Comparison of ENCODE assay signal across 17 cellular contexts in the genomic region with DNA sequence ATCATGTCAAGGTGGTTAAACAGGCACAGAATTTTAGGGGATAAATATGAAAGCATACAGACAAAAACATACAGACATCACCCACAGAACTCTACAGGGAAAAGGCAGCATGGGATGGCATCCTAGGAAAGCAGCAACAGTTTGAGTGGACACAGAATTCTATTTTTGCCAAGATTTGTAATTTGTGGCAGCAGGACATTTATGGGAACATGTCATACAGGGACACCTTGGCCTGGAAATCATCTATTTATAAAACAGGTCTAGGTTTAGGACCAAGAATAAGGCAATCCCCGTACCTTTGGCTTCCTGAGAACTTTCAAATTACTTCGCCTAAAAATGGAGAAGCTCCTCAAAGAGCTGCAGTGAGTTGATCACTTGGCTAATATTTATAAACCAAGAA. TPM values are rescaled to one million over a fixed set of nuclear protein-coding genes. Genes with fewer than 3 reads are reported as not detected.
DNase-seq lines count a peak whose midpoint lies in the region; ATAC-seq and TF ChIP-seq lines count a peak whose summit lies in the region.
"Had no signal": no experiment of that assay in that cellular context is flagged by ENCODE, and none has a peak within 500 bp of the region (broad histone marks: within the 10 kb centered on the region; RNA-seq: fewer than 3 reads in every experiment).

No MANE protein-coding gene starts in this region.

- H3K36me3 Mint-ChIP-seq in T-helper 2 cell treated with Interferon-gamma antibody and Interleukin-4, amounts not matched to agents 5 μg/mL and 100 μg/mL, for 36 hours (ENCODE audit: low read depth): peaks cover 7% of the 10 kb centered on the region
- no peaks in the 10 kb centered on the region for H3K36me3 Mint-ChIP-seq in Caco-2 (ENCODE audit: insufficient read depth, unreplicated experiment)
- peaks cover 9% of the 10 kb centered on the region for H3K36me3 Mint-ChIP-seq in activated T-helper 1 cell treated with anti-CD3 and anti-CD28 coated beads, Interleukin-12 subunit alpha, Interleukin-12 subunit beta, Interleukin-2, Interleukin-4 antibody, amounts not matched to agents 30 ng/mL and 10 ng/mL and 1 ng/mL, durations not matched to agents 14 hours and 24 hours and 36 hours (ENCODE audit: low read depth)

- peak overlapping the region; percentile 74 for H3K27ac ChIP-seq in neutrophil
- no peak overlapping the region for H3K27ac ChIP-seq in A673 (ENCODE audit: low read depth, low read length, poor library complexity, severe bottlenecking)
- H3K27ac ChIP-seq: C4-2B, Peyer's patch had no signal

- peak overlapping the region; percentile 64 for H3K27ac Mint-ChIP-seq in T-helper 2 cell treated with Interferon-gamma antibody and Interleukin-4, amounts not matched to agents 5 μg/mL and 100 μg/mL, for 36 hours
- H3K27ac Mint-ChIP-seq in Caco-2 (ENCODE audit: unreplicated experiment): peak overlapping the region; percentile 37
- H3K27ac Mint-ChIP-seq in activated T-helper 1 cell treated with anti-CD3 and anti-CD28 coated beads, Interleukin-12 subunit alpha, Interleukin-12 subunit beta, Interleukin-2, Interleukin-4 antibody, amounts not matched to agents 30 ng/mL and 10 ng/mL and 1 ng/mL, durations not matched to agents 14 hours and 24 hours and 36 hours: peak overlapping the region; percentile 1

- H3K4me3 Mint-ChIP-seq in T-helper 2 cell treated with Interferon-gamma antibody and Interleukin-4, amounts not matched to agents 5 μg/mL and 100 μg/mL, for 36 hours: no peak overlapping the region
- no peak overlapping the region for H3K4me3 Mint-ChIP-seq in Caco-2 (ENCODE audit: unreplicated experiment)
- H3K4me3 Mint-ChIP-seq in activated T-helper 1 cell treated with anti-CD3 and anti-CD28 coated beads, Interleukin-12 subunit alpha, Interleukin-12 subunit beta, Interleukin-2, Interleukin-4 antibody, amounts not matched to agents 30 ng/mL and 10 ng/mL and 1 ng/mL, durations not matched to agents 14 hours and 24 hours and 36 hours: no peak overlapping the region

- no peaks in the 10 kb centered on the region for H3K27me3 ChIP-seq in Caco-2 (replicated peaks; ENCODE audit: control insufficient read depth, insufficient read depth, low read length)
- H3K27me3 ChIP-seq in neutrophil: no peaks in the 10 kb centered on the region
- H3K27me3 ChIP-seq in A673 (replicated peaks; ENCODE audit: insufficient read depth, low read depth, low read length, poor library complexity): no peaks in the 10 kb centered on the region
- H3K27me3 ChIP-seq: Peyer's patch had no signal

- DNase-seq in T-helper 2 cell treated with Interferon-gamma antibody and Interleukin-4, amounts not matched to agents 5 μg/mL and 100 μg/mL, for 36 hours (ENCODE audit: low spot score): no peak
- no peak for DNase-seq in T-helper 2 cell
- DNase-seq in Caco-2: no peak
- DNase-seq in activated T-helper 1 cell treated with anti-CD3 and anti-CD28 coated beads, Interleukin-12 subunit alpha, Interleukin-12 subunit beta, Interleukin-2, Interleukin-4 antibody, amounts not matched to agents 30 ng/mL and 10 ng/mL and 1 ng/mL, durations not matched to agents 14 hours and 24 hours and 36 hours (ENCODE audit: low spot score): no peak
- DNase-seq in A673 (ENCODE audit: low spot score): no peak
- DNase-seq: 8988T, Karpas-422, NCI-H1417, NCI-H2029, NCI-H510A treated with DMSO at 0.1 percent for 48 hours, Peyer's patch, SHP77 treated with DMSO at 0.1 percent for 48 hours had no signal

- no peak overlapping the region for H3K4me3 ChIP-seq in Caco-2 (ENCODE audit: low read depth, low read length)
- H3K4me3 ChIP-seq in neutrophil (ENCODE audit: low read depth in 1 of 2, low read length in 1 of 2): no peak overlapping the region
- no peak overlapping the region for H3K4me3 ChIP-seq in A673 (ENCODE audit: low read depth, low read length, poor library complexity, severe bottlenecking)
- H3K4me3 ChIP-seq: HAP-1, Peyer's patch had no signal

- H3K36me3 ChIP-seq in Caco-2 (ENCODE audit: control insufficient read depth, insufficient read depth, low read length) (peaks cover 2% of the 10 kb centered on the region), neutrophil (no peaks in the 10 kb centered on the region), A673 (ENCODE audit: insufficient read depth, low read length, poor library complexity, severe bottlenecking) (no peaks in the 10 kb centered on the region)
- H3K36me3 ChIP-seq: HAP-1, Peyer's patch had no signal

- no peaks in the 10 kb centered on the region for H3K9me3 Mint-ChIP-seq in T-helper 2 cell treated with Interferon-gamma antibody and Interleukin-4, amounts not matched to agents 5 μg/mL and 100 μg/mL, for 36 hours
- no peaks in the 10 kb centered on the region for H3K9me3 Mint-ChIP-seq in Caco-2 (ENCODE audit: unreplicated experiment)
- no peaks in the 10 kb centered on the region for H3K9me3 Mint-ChIP-seq in activated T-helper 1 cell treated with anti-CD3 and anti-CD28 coated beads, Interleukin-12 subunit alpha, Interleukin-12 subunit beta, Interleukin-2, Interleukin-4 antibody, amounts not matched to agents 30 ng/mL and 10 ng/mL and 1 ng/mL, durations not matched to agents 14 hours and 24 hours and 36 hours

- intact Hi-C loops in Caco-2 (cut with micrococcal nuclease; ENCODE audit: unreplicated experiment) (no loop called here), A673 (cut with micrococcal nuclease; ENCODE audit: unreplicated experiment) (no loop called here)
- intact Hi-C loops in activated T-helper 1 cell treated with anti-CD3 and anti-CD28 coated beads, Interleukin-12 subunit alpha, Interleukin-12 subunit beta, Interleukin-2, Interleukin-4 antibody, amounts not matched to agents 30 ng/mL and 10 ng/mL and 1 ng/mL, durations not matched to agents 14 hours and 24 hours and 36 hours (cut with micrococcal nuclease): no loop called here

- TF ChIP-seq CTCF in Caco-2 (IDR thresholded peaks at IDR 0.05; ENCODE audit: insufficient read depth in 1 of 2, low read depth in 1 of 2, low read length in 1 of 2, severe bottlenecking in 1 of 2, unreplicated experiment in 1 of 2) (no peak), neutrophil (IDR thresholded peaks at IDR 0.05) (no peak), A673 (conservative IDR thresholded peaks at IDR 0.05; ENCODE audit: low read depth, low read length) (no peak)

- H3K27me3 Mint-ChIP-seq in T-helper 2 cell treated with Interferon-gamma antibody and Interleukin-4, amounts not matched to agents 5 μg/mL and 100 μg/mL, for 36 hours (ENCODE audit: low read depth): no peaks in the 10 kb centered on the region
- H3K27me3 Mint-ChIP-seq in Caco-2 (ENCODE audit: insufficient read depth, unreplicated experiment): no peaks in the 10 kb centered on the region
- H3K27me3 Mint-ChIP-seq in activated T-helper 1 cell treated with anti-CD3 and anti-CD28 coated beads, Interleukin-12 subunit alpha, Interleukin-12 subunit beta, Interleukin-2, Interleukin-4 antibody, amounts not matched to agents 30 ng/mL and 10 ng/mL and 1 ng/mL, durations not matched to agents 14 hours and 24 hours and 36 hours (ENCODE audit: insufficient read depth): no peaks in the 10 kb centered on the region

- H3K9me3 ChIP-seq in Caco-2 (no peaks in the 10 kb centered on the region), neutrophil (no peaks in the 10 kb centered on the region), A673 (ENCODE audit: low read depth, low read length, poor library complexity, severe bottlenecking) (no peaks in the 10 kb centered on the region)
- H3K9me3 ChIP-seq: HAP-1, Peyer's patch had no signal

- CTCF ChIA-PET in Caco-2 (lab: Charles Lee) (no interaction called here), A673 (lab: Charles Lee) (no interaction called here)

- H3K4me1 ChIP-seq in Caco-2: peaks cover 64% of the 10 kb centered on the region
- H3K4me1 ChIP-seq in neutrophil (ENCODE audit: control insufficient read depth in 1 of 2, insufficient read depth in 1 of 2, low read depth in 1 of 2, low read length in 1 of 2): peaks cover 43 to 72% of the 10 kb centered on the region in 2 experiments
- H3K4me1 ChIP-seq in A673 (ENCODE audit: insufficient read depth, low read length, poor library complexity, severe bottlenecking): peaks cover 28% of the 10 kb centered on the region

- POLR2A ChIA-PET in Caco-2 (lab: Charles Lee): no interaction called here
- POLR2A ChIA-PET in A673 (lab: Charles Lee; ENCODE audit: low non-redundant PET): no interaction called here

- ATAC-seq in GM21717 (IDR thresholded peaks at IDR 0.05; ENCODE audit: unreplicated experiment) (no peak), HG02884 (IDR thresholded peaks at IDR 0.05; ENCODE audit: unreplicated experiment) (no peak)

- H3K4me1 Mint-ChIP-seq in T-helper 2 cell treated with Interferon-gamma antibody and Interleukin-4, amounts not matched to agents 5 μg/mL and 100 μg/mL, for 36 hours (ENCODE audit: low read depth): peaks cover 68% of the 10 kb centered on the region
- peaks cover 31% of the 10 kb centered on the region for H3K4me1 Mint-ChIP-seq in Caco-2 (ENCODE audit: low read depth, unreplicated experiment)
- peaks cover 76% of the 10 kb centered on the region for H3K4me1 Mint-ChIP-seq in activated T-helper 1 cell treated with anti-CD3 and anti-CD28 coated beads, Interleukin-12 subunit alpha, Interleukin-12 subunit beta, Interleukin-2, Interleukin-4 antibody, amounts not matched to agents 30 ng/mL and 10 ng/mL and 1 ng/mL, durations not matched to agents 14 hours and 24 hours and 36 hours (ENCODE audit: low read depth)

- BruUV-seq in Caco-2 (replicated peaks; lab: Mats Ljungman, UMichigan) (no TSS peak), A673 (replicated peaks; lab: Mats Ljungman, UMichigan) (no TSS peak)

RNA-seq across cellular contexts. Expression of a gene that starts 17.5 kb away (rescaled TPM):
- total RNA-seq in Caco-2 (2022) (15.0 and 15.6 TPM in 2 replicates), A673 (2021) (12.7 and 14.2 TPM in 2 replicates)
- 3.8 and 5.0 TPM in 2 replicates for total RNA-seq in activated T-helper 1 cell treated with anti-CD3 and anti-CD28 coated beads, Interleukin-12 subunit alpha, Interleukin-12 subunit beta, Interleukin-2, Interleukin-4 antibody, amounts not matched to agents 30 ng/mL and 10 ng/mL and 1 ng/mL, durations not matched to agents 14 hours and 24 hours and 36 hours

Comparison
In these comparisons a context has a peak if more than half of its experiments do, and no peak if none do; other contexts are left out.
1. H3K27ac Mint-ChIP-seq: peak in every context shown above with its lines; median percentile 64 in T-helper 2 cell treated with Interferon-gamma antibody and Interleukin-4, amounts not matched to agents 5 μg/mL and 100 μg/mL, for 36 hours; 37 in Caco-2; 1 in activated T-helper 1 cell treated with anti-CD3 and anti-CD28 coated beads, Interleukin-12 subunit alpha, Interleukin-12 subunit beta, Interleukin-2, Interleukin-4 antibody, amounts not matched to agents 30 ng/mL and 10 ng/mL and 1 ng/mL, durations not matched to agents 14 hours and 24 hours and 36 hours.